Comparison of ENCODE assay signal across 9 cellular contexts in genomic region chr10:63767512-63767911, GRCh38.
DNase-seq lines count a peak whose midpoint lies in the region; ATAC-seq and TF ChIP-seq lines count a peak whose summit lies in the region.
"Had no signal": no experiment of that assay in that cellular context is flagged by ENCODE, and none has a peak within 500 bp of the region (broad histone marks: within the 10 kb centered on the region; RNA-seq: fewer than 3 reads in every experiment).

No MANE protein-coding gene starts in this region.

- H3F3A ChIP-seq in smooth muscle cell (ENCODE audit: low read depth): no peaks in the 10 kb centered on the region

- no peaks in the 10 kb centered on the region for H3K36me3 ChIP-seq in smooth muscle cell (ENCODE audit: low read depth)

- TF ChIP-seq CTCF in fibroblast of mammary gland (conservative IDR thresholded peaks at IDR 0.05; ENCODE audit: control insufficient read depth, insufficient read depth, low read depth, low read length) (peak; percentile 52), smooth muscle cell (IDR thresholded peaks at IDR 0.05; ENCODE audit: borderline replicate concordance, insufficient read depth, poor library complexity, severe bottlenecking) (peak; percentile 47)

- ATAC-seq in HG03175 (IDR thresholded peaks at IDR 0.05; ENCODE audit: unreplicated experiment) (no peak), GM18870 (IDR thresholded peaks at IDR 0.05; ENCODE audit: unreplicated experiment) (no peak)

- H3K4me2 ChIP-seq in smooth muscle cell: peak overlapping the region; percentile 66

- no peaks in the 10 kb centered on the region for H4K20me1 ChIP-seq in smooth muscle cell (ENCODE audit: low read depth)

- H3K4me3 ChIP-seq in fibroblast of mammary gland (ENCODE audit: control insufficient read depth, low read depth, low read length): no peak overlapping the region
- H3K4me3 ChIP-seq in smooth muscle cell: no peak overlapping the region

- peaks cover 14% of the 10 kb centered on the region for H3K4me1 ChIP-seq in smooth muscle cell (ENCODE audit: low read depth)

- peak overlapping the region; percentile 31 for H2AFZ ChIP-seq in smooth muscle cell (ENCODE audit: low read depth)

- H3K9ac ChIP-seq in smooth muscle cell (ENCODE audit: low read depth): no peak overlapping the region

- DNase-seq in NCI-H1092 treated with DMSO at 0.1 percent for 48 hours (lab: John Stamatoyannopoulos, UW) (peak; percentile 1), NCI-H1092 (lab: John Stamatoyannopoulos, UW) (no peak), OCI-M1 (lab: John Stamatoyannopoulos, UW) (peak; percentile 83), fibroblast of mammary gland (ENCODE audit: low read depth) (peak; percentile 54), smooth muscle cell (lab: John Stamatoyannopoulos, UW; ENCODE audit: unreplicated experiment) (no peak), HPDE6-E6E7 (ENCODE audit: extremely low spot score) (no peak)
- DNase-seq: activated CD4-positive, CD25-positive, alpha-beta regulatory T cell had no signal

- H3K79me2 ChIP-seq in smooth muscle cell (ENCODE audit: low read depth): no peaks in the 10 kb centered on the region

- peak overlapping the region; percentile 68 for H3K27ac ChIP-seq in smooth muscle cell (ENCODE audit: low read depth)

- WGBS in smooth muscle cell (ENCODE audit: low lambda C conversion rate): 60% methylated on average over 2 of the region's 2 CpGs

- no peaks in the 10 kb centered on the region for H3K27me3 ChIP-seq in smooth muscle cell (ENCODE audit: low read depth)

- no peaks in the 10 kb centered on the region for H3K9me3 ChIP-seq in smooth muscle cell (replicated peaks; ENCODE audit: low read depth)

Comparison
In these comparisons a context has a peak if more than half of its experiments do, and no peak if none do; other contexts are left out.
1. DNase-seq: peak in NCI-H1092 treated with DMSO at 0.1 percent for 48 hours (single experiment), OCI-M1 (single experiment) and fibroblast of mammary gland (single experiment); none in NCI-H1092 (single experiment), smooth muscle cell (single experiment) and HPDE6-E6E7 (single experiment).